Comparison of ENCODE assay signal across 15 cellular contexts in the genomic region with DNA sequence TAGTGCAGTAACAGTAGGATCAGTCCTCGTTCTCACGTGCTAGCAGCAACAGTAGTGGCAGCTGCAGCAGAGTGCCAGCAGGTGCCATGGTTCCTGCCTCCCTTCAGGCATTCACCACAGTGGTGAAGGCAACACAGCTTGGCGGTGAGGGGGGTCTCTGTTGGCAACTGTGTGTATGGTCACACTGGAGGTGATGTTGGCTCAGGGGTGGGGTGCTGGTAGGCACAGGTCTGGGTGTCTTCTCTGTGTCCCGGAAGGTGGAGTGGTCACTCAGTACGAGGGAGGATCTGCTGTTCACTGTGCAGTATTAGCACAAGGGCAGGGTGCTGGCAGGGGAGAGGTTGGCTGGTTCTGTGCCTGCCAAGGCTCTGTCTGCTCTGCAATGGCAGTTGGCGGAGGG.
DNase-seq lines count a peak whose midpoint lies in the region; ATAC-seq and TF ChIP-seq lines count a peak whose summit lies in the region.
"Had no signal": no experiment of that assay in that cellular context is flagged by ENCODE, and none has a peak within 500 bp of the region (broad histone marks: within the 10 kb centered on the region; RNA-seq: fewer than 3 reads in every experiment).

No MANE protein-coding gene starts in this region.

- H3K4me1 ChIP-seq in mesendoderm (ENCODE audit: control insufficient read depth, low read depth, low read length) (no peaks in the 10 kb centered on the region), upper lobe of left lung (no peaks in the 10 kb centered on the region)
- H3K4me1 ChIP-seq: Caco-2 had no signal

- no peak overlapping the region for H3K4me2 ChIP-seq in mesendoderm (ENCODE audit: low read length)

- no peak overlapping the region for H3K18ac ChIP-seq in mesendoderm (ENCODE audit: low read length)

- H3K4me1 Mint-ChIP-seq in activated T-helper 17 cell treated with anti-CD3 and anti-CD28 coated beads, Interleukin-2, amount 50 U/mL, for 72 hours = no peaks in the 10 kb centered on the region
- H3K4me1 Mint-ChIP-seq: CD14-positive monocyte had no signal

- no peak for TF ChIP-seq POLR2A in upper lobe of left lung (IDR thresholded peaks at IDR 0.05)

- H3K4ac ChIP-seq in mesendoderm (ENCODE audit: low read depth, low read length) = no peak overlapping the region

- TF ChIP-seq CTCF in upper lobe of left lung (IDR thresholded peaks at IDR 0.05) (no peak), GM13977 (IDR thresholded peaks at IDR 0.05; ENCODE audit: extremely low read depth, insufficient read depth, missing control alignments) (no peak)

- H2AK5ac ChIP-seq in mesendoderm (ENCODE audit: low read length) = no peak overlapping the region

- H3K27me3 Mint-ChIP-seq in activated T-helper 17 cell treated with anti-CD3 and anti-CD28 coated beads, Interleukin-2, amount 50 U/mL, for 72 hours = no peaks in the 10 kb centered on the region
- H3K27me3 Mint-ChIP-seq: IgD-negative memory B cell had no signal

- no peaks in the 10 kb centered on the region for H3K9me3 ChIP-seq in upper lobe of left lung
- H3K9me3 ChIP-seq: Caco-2, HAP-1 had no signal

- H3K79me1 ChIP-seq in mesendoderm (ENCODE audit: low read length) = no peaks in the 10 kb centered on the region

- H3K36me3 ChIP-seq in mesendoderm (ENCODE audit: control insufficient read depth, insufficient read depth, low read length) (no peaks in the 10 kb centered on the region), upper lobe of left lung (no peaks in the 10 kb centered on the region)
- H3K36me3 ChIP-seq: HAP-1 had no signal

- no peak overlapping the region for H3K4me3 ChIP-seq in mesendoderm (ENCODE audit: low read length)
- no peak overlapping the region for H3K4me3 ChIP-seq in upper lobe of left lung
- H3K4me3 ChIP-seq: GM23248, HAP-1 had no signal

- peaks cover 16% of the 10 kb centered on the region for H3K9me3 Mint-ChIP-seq in activated T-helper 17 cell treated with anti-CD3 and anti-CD28 coated beads, Interleukin-2, amount 50 U/mL, for 72 hours

- ATAC-seq in upper lobe of left lung (ENCODE audit: low FRiP score in 2 of 2) = peak; percentile 16 to 57
- no peak for ATAC-seq in GM21423 (IDR thresholded peaks at IDR 0.05; ENCODE audit: unreplicated experiment)
- ATAC-seq in activated T-helper 17 cell treated with anti-CD3 and anti-CD28 coated beads, Interleukin-2, amount 50 U/mL, for 72 hours (replicated peaks) = no peak
- ATAC-seq: CD8-positive, alpha-beta T cell had no signal

- no peak overlapping the region for H2BK5ac ChIP-seq in mesendoderm (ENCODE audit: low read length)

- H3K23ac ChIP-seq in mesendoderm (ENCODE audit: low read length) = no peak overlapping the region

- no peak overlapping the region for H3K9ac ChIP-seq in mesendoderm (ENCODE audit: low read length)
- H3K9ac ChIP-seq: GM23248 had no signal

- H3K56ac ChIP-seq in mesendoderm (ENCODE audit: low read length) = peak overlapping the region; percentile 25

- no CpG with 5 or more reads among the region's 6 CpGs for WGBS in mesendoderm (ENCODE audit: extremely low coverage, insufficient coverage, low lambda C conversion rate)
- WGBS in upper lobe of left lung, 2 donors = 84 to 100% methylated on average over 1 to 6 of the region's 6 CpGs

- no peak overlapping the region for H3K4me3 Mint-ChIP-seq in activated T-helper 17 cell treated with anti-CD3 and anti-CD28 coated beads, Interleukin-2, amount 50 U/mL, for 72 hours
- H3K4me3 Mint-ChIP-seq: CD14-positive monocyte; CD8-positive, alpha-beta T cell had no signal

- DNase-seq in activated effector memory CD4-positive, alpha-beta T cell treated with anti-CD3 and anti-CD28 coated beads, Interleukin-2, amount 50 U/mL, for 16 hours = peak; percentile 55
- no peak for DNase-seq in activated effector memory CD4-positive, alpha-beta T cell treated with Interleukin-2 at 50 U/mL for 16 hours
- DNase-seq in mesendoderm (no peak), upper lobe of left lung (peak in 1 of 2 donors; percentile 11), GM13977 (ENCODE audit: low spot score) (no peak)
- DNase-seq: Caco-2; CD8-positive, alpha-beta T cell; GF-D8; GM23248 had no signal

- in situ Hi-C loops in GM13977 (cut with MboI; ENCODE audit: low pct_unique_long_range_greater_than_20kb, low sequenced_read_pairs, unreplicated experiment) = no loop called here

- H3K79me2 ChIP-seq in mesendoderm (ENCODE audit: control insufficient read depth, insufficient read depth, low read length) = no peaks in the 10 kb centered on the region

- no peak overlapping the region for H4K8ac ChIP-seq in mesendoderm (ENCODE audit: low read depth, low read length)

- H3K36me3 Mint-ChIP-seq in activated T-helper 17 cell treated with anti-CD3 and anti-CD28 coated beads, Interleukin-2, amount 50 U/mL, for 72 hours (ENCODE audit: low read depth) = no peaks in the 10 kb centered on the region
- H3K36me3 Mint-ChIP-seq: CD14-positive monocyte; CD8-positive, alpha-beta T cell had no signal

- H3K27me3 ChIP-seq in mesendoderm (ENCODE audit: insufficient read depth, low read length, poor library complexity) (no peaks in the 10 kb centered on the region), upper lobe of left lung (no peaks in the 10 kb centered on the region)

- H2BK120ac ChIP-seq in mesendoderm (ENCODE audit: low read depth, low read length) = no peak overlapping the region

- no peak overlapping the region for H4K5ac ChIP-seq in mesendoderm (ENCODE audit: low read length)

- H3K27ac Mint-ChIP-seq in activated T-helper 17 cell treated with anti-CD3 and anti-CD28 coated beads, Interleukin-2, amount 50 U/mL, for 72 hours = no peak overlapping the region
- H3K27ac Mint-ChIP-seq: CD14-positive monocyte; CD8-positive, alpha-beta T cell; IgD-negative memory B cell had no signal

- H3K27ac ChIP-seq in mesendoderm (ENCODE audit: low read depth, low read length) = no peak overlapping the region
- H3K27ac ChIP-seq in upper lobe of left lung = no peak overlapping the region
- H3K27ac ChIP-seq: 22Rv1, GM23248 had no signal

- TF ChIP-seq EP300 in upper lobe of left lung (IDR thresholded peaks at IDR 0.05) = no peak

- H2BK15ac ChIP-seq in mesendoderm (replicated peaks; ENCODE audit: low read depth) = no peak overlapping the region

Comparison
In these comparisons a context has a peak if more than half of its experiments do, and no peak if none do; other contexts are left out.
1. ATAC-seq: peak in upper lobe of left lung (2 of 2); none in GM21423 (single experiment) and activated T-helper 17 cell treated with anti-CD3 and anti-CD28 coated beads, Interleukin-2, amount 50 U/mL, for 72 hours (single experiment).